1 cellular context compared by ENCODE assay signal in the genomic region with DNA sequence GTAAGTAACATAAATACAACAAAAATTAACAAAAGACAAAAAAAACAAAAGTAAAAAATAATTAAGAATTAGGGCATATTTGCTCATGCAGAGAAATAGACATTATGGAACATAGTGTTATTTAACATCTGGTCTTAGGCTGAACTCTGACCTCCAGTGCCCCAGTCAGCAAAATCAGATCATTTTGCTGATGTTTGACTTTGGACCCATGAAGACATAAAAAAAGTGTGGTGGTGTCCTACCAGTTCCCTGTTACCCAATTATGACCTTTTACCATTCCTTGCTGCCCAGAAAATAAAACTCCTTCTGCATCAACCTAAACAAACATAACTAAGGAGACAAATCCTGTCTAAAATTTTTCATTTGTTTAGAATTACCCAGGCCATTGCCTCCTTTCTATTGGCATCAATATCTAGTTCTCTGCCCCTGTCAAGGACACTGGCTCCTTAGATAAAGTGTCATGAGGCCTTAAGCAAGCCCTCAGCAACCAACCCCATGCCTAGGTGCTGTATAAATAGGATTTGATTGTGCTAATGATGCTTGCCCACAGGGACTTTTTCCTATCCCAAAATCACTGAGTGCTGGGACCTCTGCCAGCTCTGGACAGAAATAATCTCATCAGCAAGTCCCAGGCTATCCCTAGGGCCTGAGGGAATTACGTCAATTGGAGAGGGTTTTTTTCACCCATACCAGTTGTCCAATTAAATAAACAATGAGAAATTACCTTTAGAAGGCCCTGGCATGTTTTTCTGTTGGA.
TF ChIP-seq lines count a peak whose summit lies in the region.

No MANE protein-coding gene starts in this region.

TF ChIP-seq in HEK293, 187 proteins besides CTCF, POLR2A, EP300 and RAD21 (continued from another document):
- no peak for TF ChIP-seq ZNF239 (tag by site-specific recombination; IDR thresholded peaks at IDR 0.05)
- TF ChIP-seq KLF7 (tag by site-specific recombination; IDR thresholded peaks at IDR 0.05; ENCODE audit: borderline replicate concordance): no peak
- no peak for TF ChIP-seq ZNF747 (tag by site-specific recombination; IDR thresholded peaks at IDR 0.05)
- TF ChIP-seq ZNF10 (tag by site-specific recombination; IDR thresholded peaks at IDR 0.05): no peak
- no peak for TF ChIP-seq ZBTB1 (tag by site-specific recombination; IDR thresholded peaks at IDR 0.05)
- TF ChIP-seq ZXDB (tag by site-specific recombination; IDR thresholded peaks at IDR 0.05): 0 out of 2 replicates have a peak, but pooled peaks have one; percentile 26
- no peak for TF ChIP-seq HOXC10 (CRISPR knock-in tag; IDR thresholded peaks at IDR 0.05)
- no peak for TF ChIP-seq ZNF660 (tag by site-specific recombination; IDR thresholded peaks at IDR 0.05)
- no peak for TF ChIP-seq IKZF3 (tag by site-specific recombination; IDR thresholded peaks at IDR 0.05)
- no peak for TF ChIP-seq ZNF571 (tag by site-specific recombination; IDR thresholded peaks at IDR 0.05)
- TF ChIP-seq ZBTB49 (tag by site-specific recombination; IDR thresholded peaks at IDR 0.05; ENCODE audit: low read depth): no peak
- no peak for TF ChIP-seq ZNF155 (tag by site-specific recombination; IDR thresholded peaks at IDR 0.05)
- TF ChIP-seq KLF10 (tag by site-specific recombination; IDR thresholded peaks at IDR 0.05): no peak
- TF ChIP-seq ZBTB48 (tag by site-specific recombination; IDR thresholded peaks at IDR 0.05): no peak
- TF ChIP-seq ZEB2 (tag by site-specific recombination; IDR thresholded peaks at IDR 0.05): no peak
- no peak for TF ChIP-seq ZBTB11 (tag by site-specific recombination; conservative IDR thresholded peaks at IDR 0.05; ENCODE audit: low read depth)
- TF ChIP-seq ZNF221 (tag by site-specific recombination; IDR thresholded peaks at IDR 0.05; ENCODE audit: borderline replicate concordance): no peak
- 0 out of 2 replicates have a peak, but pooled peaks have one; percentile 31 for TF ChIP-seq ZSCAN30 (tag by site-specific recombination; IDR thresholded peaks at IDR 0.05)
- TF ChIP-seq, protein P1, sequence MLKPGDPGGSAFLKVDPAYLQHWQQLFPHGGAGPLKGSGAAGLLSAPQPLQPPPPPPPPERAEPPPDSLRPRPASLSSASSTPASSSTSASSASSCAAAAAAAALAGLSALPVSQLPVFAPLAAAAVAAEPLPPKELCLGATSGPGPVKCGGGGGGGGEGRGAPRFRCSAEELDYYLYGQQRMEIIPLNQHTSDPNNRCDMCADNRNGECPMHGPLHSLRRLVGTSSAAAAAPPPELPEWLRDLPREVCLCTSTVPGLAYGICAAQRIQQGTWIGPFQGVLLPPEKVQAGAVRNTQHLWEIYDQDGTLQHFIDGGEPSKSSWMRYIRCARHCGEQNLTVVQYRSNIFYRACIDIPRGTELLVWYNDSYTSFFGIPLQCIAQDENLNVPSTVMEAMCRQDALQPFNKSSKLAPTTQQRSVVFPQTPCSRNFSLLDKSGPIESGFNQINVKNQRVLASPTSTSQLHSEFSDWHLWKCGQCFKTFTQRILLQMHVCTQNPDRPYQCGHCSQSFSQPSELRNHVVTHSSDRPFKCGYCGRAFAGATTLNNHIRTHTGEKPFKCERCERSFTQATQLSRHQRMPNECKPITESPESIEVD (tag by site-specific recombination; IDR thresholded peaks at IDR 0.05): peak; percentile 87
- no peak for TF ChIP-seq ZNF837 (tag by site-specific recombination; IDR thresholded peaks at IDR 0.05)
- TF ChIP-seq, protein P2, sequence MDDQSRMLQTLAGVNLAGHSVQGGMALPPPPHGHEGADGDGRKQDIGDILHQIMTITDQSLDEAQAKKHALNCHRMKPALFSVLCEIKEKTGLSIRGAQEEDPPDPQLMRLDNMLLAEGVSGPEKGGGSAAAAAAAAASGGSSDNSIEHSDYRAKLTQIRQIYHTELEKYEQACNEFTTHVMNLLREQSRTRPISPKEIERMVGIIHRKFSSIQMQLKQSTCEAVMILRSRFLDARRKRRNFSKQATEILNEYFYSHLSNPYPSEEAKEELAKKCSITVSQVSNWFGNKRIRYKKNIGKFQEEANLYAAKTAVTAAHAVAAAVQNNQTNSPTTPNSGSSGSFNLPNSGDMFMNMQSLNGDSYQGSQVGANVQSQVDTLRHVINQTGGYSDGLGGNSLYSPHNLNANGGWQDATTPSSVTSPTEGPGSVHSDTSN (CRISPR knock-in tag; IDR thresholded peaks at IDR 0.05): no peak
- TF ChIP-seq, protein P3, sequence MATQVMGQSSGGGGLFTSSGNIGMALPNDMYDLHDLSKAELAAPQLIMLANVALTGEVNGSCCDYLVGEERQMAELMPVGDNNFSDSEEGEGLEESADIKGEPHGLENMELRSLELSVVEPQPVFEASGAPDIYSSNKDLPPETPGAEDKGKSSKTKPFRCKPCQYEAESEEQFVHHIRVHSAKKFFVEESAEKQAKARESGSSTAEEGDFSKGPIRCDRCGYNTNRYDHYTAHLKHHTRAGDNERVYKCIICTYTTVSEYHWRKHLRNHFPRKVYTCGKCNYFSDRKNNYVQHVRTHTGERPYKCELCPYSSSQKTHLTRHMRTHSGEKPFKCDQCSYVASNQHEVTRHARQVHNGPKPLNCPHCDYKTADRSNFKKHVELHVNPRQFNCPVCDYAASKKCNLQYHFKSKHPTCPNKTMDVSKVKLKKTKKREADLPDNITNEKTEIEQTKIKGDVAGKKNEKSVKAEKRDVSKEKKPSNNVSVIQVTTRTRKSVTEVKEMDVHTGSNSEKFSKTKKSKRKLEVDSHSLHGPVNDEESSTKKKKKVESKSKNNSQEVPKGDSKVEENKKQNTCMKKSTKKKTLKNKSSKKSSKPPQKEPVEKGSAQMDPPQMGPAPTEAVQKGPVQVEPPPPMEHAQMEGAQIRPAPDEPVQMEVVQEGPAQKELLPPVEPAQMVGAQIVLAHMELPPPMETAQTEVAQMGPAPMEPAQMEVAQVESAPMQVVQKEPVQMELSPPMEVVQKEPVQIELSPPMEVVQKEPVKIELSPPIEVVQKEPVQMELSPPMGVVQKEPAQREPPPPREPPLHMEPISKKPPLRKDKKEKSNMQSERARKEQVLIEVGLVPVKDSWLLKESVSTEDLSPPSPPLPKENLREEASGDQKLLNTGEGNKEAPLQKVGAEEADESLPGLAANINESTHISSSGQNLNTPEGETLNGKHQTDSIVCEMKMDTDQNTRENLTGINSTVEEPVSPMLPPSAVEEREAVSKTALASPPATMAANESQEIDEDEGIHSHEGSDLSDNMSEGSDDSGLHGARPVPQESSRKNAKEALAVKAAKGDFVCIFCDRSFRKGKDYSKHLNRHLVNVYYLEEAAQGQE (tag by site-specific recombination; IDR thresholded peaks at IDR 0.05): no peak
- TF ChIP-seq SP7 (tag by site-specific recombination; IDR thresholded peaks at IDR 0.05): no peak
- no peak for TF ChIP-seq ZNF202 (tag by site-specific recombination; IDR thresholded peaks at IDR 0.05; ENCODE audit: borderline replicate concordance)
- 0 out of 2 replicates have a peak, but pooled peaks have one; percentile 21 for TF ChIP-seq ZBTB44 (tag by site-specific recombination; IDR thresholded peaks at IDR 0.05)
- TF ChIP-seq ZNF768 (tag by site-specific recombination; IDR thresholded peaks at IDR 0.05): no peak
- no peak for TF ChIP-seq OSR2 (tag by site-specific recombination; IDR thresholded peaks at IDR 0.05)
- TF ChIP-seq ZFP41 (tag by site-specific recombination; IDR thresholded peaks at IDR 0.05; ENCODE audit: borderline replicate concordance): no peak
- TF ChIP-seq ZNF623 (tag by site-specific recombination; IDR thresholded peaks at IDR 0.05): no peak
- TF ChIP-seq ZNF626 (tag by site-specific recombination; IDR thresholded peaks at IDR 0.05): no peak
- no peak for TF ChIP-seq ZNF292 (tag by site-specific recombination; IDR thresholded peaks at IDR 0.05; ENCODE audit: borderline replicate concordance, low read depth)
- no peak for TF ChIP-seq REPIN1 (tag by site-specific recombination; IDR thresholded peaks at IDR 0.05; ENCODE audit: low read depth)
- TF ChIP-seq ZNF391 (tag by site-specific recombination; IDR thresholded peaks at IDR 0.05; ENCODE audit: borderline replicate concordance, low read depth): no peak
- peak; percentile 56; the same call in 1 of the 2 replicates for TF ChIP-seq GFI1B (tag by site-specific recombination; IDR thresholded peaks at IDR 0.05)
- TF ChIP-seq ZNF843 (tag by site-specific recombination; IDR thresholded peaks at IDR 0.05): no peak
- peak; percentile 57; the same call in 1 of the 2 replicates for TF ChIP-seq ZNF629 (tag by site-specific recombination; IDR thresholded peaks at IDR 0.05)
- no peak for TF ChIP-seq ZNF416 (tag by site-specific recombination; IDR thresholded peaks at IDR 0.05)
- peak; percentile 14; the same call in 1 of the 2 replicates for TF ChIP-seq PRDM10 (tag by site-specific recombination; IDR thresholded peaks at IDR 0.05)
